In genomic region chr12:26750531-26751171, GRCh38 we compare ENCODE assay signal across 10 cellular contexts.
DNase-seq lines count a peak whose midpoint lies in the region; ATAC-seq and TF ChIP-seq lines count a peak whose summit lies in the region.
"Had no signal": no experiment of that assay in that cellular context is flagged by ENCODE, and none has a peak within 500 bp of the region (broad histone marks: within the 10 kb centered on the region; RNA-seq: fewer than 3 reads in every experiment).

No MANE protein-coding gene starts in this region.

- no peak overlapping the region for H2AFZ ChIP-seq in DND-41 (ENCODE audit: low read depth, low read length)

- H3K27me3 Mint-ChIP-seq in activated T-helper 17 cell treated with anti-CD3 and anti-CD28 coated beads, Interleukin-2, amount 50 U/mL, for 72 hours = no peaks in the 10 kb centered on the region
- no peaks in the 10 kb centered on the region for H3K27me3 Mint-ChIP-seq in glutamatergic neuron (ENCODE audit: unreplicated experiment)

- TF ChIP-seq EP300 in sigmoid colon (IDR thresholded peaks at IDR 0.05) = no peak

- peak overlapping the region; percentile 61 for H3K4me3 Mint-ChIP-seq in activated T-helper 17 cell treated with anti-CD3 and anti-CD28 coated beads, Interleukin-2, amount 50 U/mL, for 72 hours
- H3K4me3 Mint-ChIP-seq in glutamatergic neuron (ENCODE audit: unreplicated experiment) = no peak overlapping the region

- peak overlapping the region; percentile 23; the same call in 1 of the 2 replicates for H3K9ac ChIP-seq in DND-41 (ENCODE audit: low read depth, low read length)

- no peaks in the 10 kb centered on the region for H4K20me1 ChIP-seq in DND-41 (ENCODE audit: insufficient read depth, low read length)

- intact Hi-C loops in sigmoid colon (cut with DNase I) = no loop called here

- peaks cover 21% of the 10 kb centered on the region for H3K9me3 ChIP-seq in DND-41 (ENCODE audit: insufficient read depth, low read length, severe bottlenecking)
- H3K9me3 ChIP-seq in sigmoid colon = no peaks in the 10 kb centered on the region

- H3K27ac Mint-ChIP-seq in activated T-helper 17 cell treated with anti-CD3 and anti-CD28 coated beads, Interleukin-2, amount 50 U/mL, for 72 hours = peak overlapping the region; percentile 93
- H3K27ac Mint-ChIP-seq in glutamatergic neuron (ENCODE audit: unreplicated experiment) = no peak overlapping the region

- H3K9me3 Mint-ChIP-seq in activated T-helper 17 cell treated with anti-CD3 and anti-CD28 coated beads, Interleukin-2, amount 50 U/mL, for 72 hours = no peaks in the 10 kb centered on the region
- H3K9me3 Mint-ChIP-seq in glutamatergic neuron (ENCODE audit: unreplicated experiment) = peaks cover 2% of the 10 kb centered on the region

- peak overlapping the region; percentile 80 for H3K27ac ChIP-seq in DND-41 (ENCODE audit: low read length)
- H3K27ac ChIP-seq in sigmoid colon = no peak overlapping the region

- H3K4me2 ChIP-seq in DND-41 (ENCODE audit: insufficient read depth, low read length) = peak overlapping the region; percentile 61

- H3K4me1 ChIP-seq in DND-41 (ENCODE audit: insufficient read depth, low read length) (peaks cover 67% of the 10 kb centered on the region), sigmoid colon (peaks cover 0 to 46% (median 32%) of the 10 kb centered on the region in 4 donors)

- H3K36me3 ChIP-seq in DND-41 (ENCODE audit: insufficient read depth, low read length) (0 out of 2 replicates have a peak, but pooled peaks cover 4% of the 10 kb centered on the region), sigmoid colon (no peaks in the 10 kb centered on the region)

- peaks cover 35% of the 10 kb centered on the region for H3K4me1 Mint-ChIP-seq in activated T-helper 17 cell treated with anti-CD3 and anti-CD28 coated beads, Interleukin-2, amount 50 U/mL, for 72 hours
- peaks cover 4% of the 10 kb centered on the region for H3K4me1 Mint-ChIP-seq in glutamatergic neuron (ENCODE audit: low read depth, unreplicated experiment)

- DNase-seq in DND-41 = no peak
- DNase-seq in NCI-H1694 treated with DMSO at 0.1 percent for 48 hours (lab: John Stamatoyannopoulos, UW) = no peak
- no peak for DNase-seq in glutamatergic neuron
- DNase-seq in pons (ENCODE audit: low spot score) = no peak
- DNase-seq in sigmoid colon = no peak
- DNase-seq: islet precursor cell, NCI-H446 treated with DMSO at 0.1 percent for 48 hours had no signal

- H3K36me3 Mint-ChIP-seq in activated T-helper 17 cell treated with anti-CD3 and anti-CD28 coated beads, Interleukin-2, amount 50 U/mL, for 72 hours (ENCODE audit: low read depth) = peaks cover 9% of the 10 kb centered on the region
- H3K36me3 Mint-ChIP-seq in glutamatergic neuron (ENCODE audit: unreplicated experiment) = peaks cover 23% of the 10 kb centered on the region

- H3K4me3 ChIP-seq in DND-41 (ENCODE audit: low read depth in 1 of 2, low read length in 2 of 2) (no peak overlapping the region), sigmoid colon (no peak overlapping the region)

- TF ChIP-seq CTCF in DND-41 (IDR thresholded peaks at IDR 0.05; ENCODE audit: borderline replicate concordance, extremely low read depth, low read length, poor library complexity, severe bottlenecking) = no peak
- TF ChIP-seq CTCF in glutamatergic neuron (IDR thresholded peaks at IDR 0.05; ENCODE audit: partially characterized antibody, unreplicated experiment) = no peak
- TF ChIP-seq CTCF in sigmoid colon (IDR thresholded peaks at IDR 0.05) = no peak

- 63 to 89% methylated on average over 7 of the region's 7 CpGs for WGBS in sigmoid colon, 2 donors

- H3K79me2 ChIP-seq in DND-41 (ENCODE audit: insufficient read depth, low read length) = peaks cover 44% of the 10 kb centered on the region

- ATAC-seq in DND-41 (ENCODE audit: insufficient read depth, low read depth) (no peak), GM19438 (IDR thresholded peaks at IDR 0.05; ENCODE audit: low read depth, unreplicated experiment) (peak; percentile 60), HG03064 (IDR thresholded peaks at IDR 0.05; ENCODE audit: low read depth, unreplicated experiment) (peak; percentile 40)
- ATAC-seq in activated T-helper 17 cell treated with anti-CD3 and anti-CD28 coated beads, Interleukin-2, amount 50 U/mL, for 72 hours (replicated peaks) = no peak

- H3K27me3 ChIP-seq in DND-41 (ENCODE audit: insufficient read depth, low read length, poor library complexity) (no peaks in the 10 kb centered on the region), sigmoid colon (no peaks in the 10 kb centered on the region)

- no peak for TF ChIP-seq POLR2A in sigmoid colon (IDR thresholded peaks at IDR 0.05)

Comparison
In these comparisons a context has a peak if more than half of its experiments do, and no peak if none do; other contexts are left out.
1. ATAC-seq: peak in GM19438 (single experiment) and HG03064 (single experiment); none in DND-41 (single experiment) and activated T-helper 17 cell treated with anti-CD3 and anti-CD28 coated beads, Interleukin-2, amount 50 U/mL, for 72 hours (single experiment).